Comparison of ENCODE assay signal across 11 cellular contexts in the genomic region with DNA sequence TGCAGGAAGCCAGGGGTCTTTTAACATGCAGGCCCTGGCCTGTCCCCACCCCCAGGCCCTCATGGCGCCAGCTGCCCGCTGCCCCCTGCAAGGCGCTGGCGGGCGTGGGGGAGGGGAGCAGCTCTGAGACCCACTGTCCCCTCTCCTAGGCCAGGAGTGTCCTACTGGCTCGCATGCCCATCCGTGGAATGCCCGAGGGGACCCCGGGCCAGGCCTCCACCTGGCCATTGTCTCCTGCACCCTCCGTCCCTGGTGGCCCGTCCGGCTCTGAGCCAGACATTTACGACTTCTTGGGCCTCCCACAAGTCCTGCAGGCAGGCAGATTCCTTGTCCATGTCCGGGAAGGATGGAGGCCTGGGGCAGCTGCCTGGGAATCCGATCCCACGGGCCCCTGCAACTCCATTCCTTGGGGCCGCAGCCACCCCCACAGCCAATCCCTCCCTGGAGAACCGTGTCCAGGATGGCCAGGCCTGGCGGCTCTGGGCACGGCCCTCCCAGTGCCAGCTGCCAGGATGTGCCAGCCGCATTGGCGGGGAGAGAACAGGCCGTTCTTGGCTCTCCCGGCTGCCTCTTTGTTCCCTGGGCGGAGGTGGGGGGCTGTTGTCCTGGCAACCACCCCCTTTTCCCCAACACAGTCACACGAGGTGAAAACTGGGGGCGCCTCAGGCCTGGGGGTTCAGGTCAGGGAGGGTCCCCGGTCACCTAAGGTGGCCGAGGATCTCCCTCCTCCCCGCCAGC. TPM values are rescaled to one million over a fixed set of nuclear protein-coding genes. Genes with fewer than 3 reads are reported as not detected.
DNase-seq lines count a peak whose midpoint lies in the region; ATAC-seq, FAIRE-seq and TF ChIP-seq lines count a peak whose summit lies in the region.
"Had no signal": no experiment of that assay in that cellular context is flagged by ENCODE, and none has a peak within 500 bp of the region (broad histone marks: within the 10 kb centered on the region; RNA-seq: fewer than 3 reads in every experiment).

No MANE protein-coding gene starts in this region.

- H3K36me3 ChIP-seq in OCI-LY7 (ENCODE audit: insufficient read depth, low read length), result no peaks in the 10 kb centered on the region
- H3K36me3 ChIP-seq in lower lobe of right lung, result no peaks in the 10 kb centered on the region

- H3K4me3 ChIP-seq in OCI-LY7 (ENCODE audit: low read depth, low read length, poor library complexity, severe bottlenecking), result peak overlapping the region; percentile 39
- H3K4me3 ChIP-seq in lower lobe of right lung, result no peak overlapping the region

- H3K9me3 ChIP-seq in OCI-LY7 (ENCODE audit: low read length) (no peaks in the 10 kb centered on the region), lower lobe of right lung (no peaks in the 10 kb centered on the region)

- H3K79me2 ChIP-seq in OCI-LY7 (ENCODE audit: insufficient read depth, low read depth, low read length), result no peaks in the 10 kb centered on the region

- FAIRE-seq in frontal cortex (lab: Jason Lieb, UNC), result no peak

- ATAC-seq in omental fat pad (ENCODE audit: low FRiP score) (peak; percentile 28), GM21360 (IDR thresholded peaks at IDR 0.05; ENCODE audit: unreplicated experiment) (no peak), lower lobe of right lung (no peak), GM21367 (IDR thresholded peaks at IDR 0.05; ENCODE audit: unreplicated experiment) (no peak)

- no peaks in the 10 kb centered on the region for H4K20me1 ChIP-seq in OCI-LY7 (ENCODE audit: insufficient read depth, low read length)

- POLR2A ChIA-PET in OCI-LY7 (lab: Charles Lee), result interaction anchor here (1.1 kb wide), 1 partner anchor 27 kb away, joined by 3 read pairs; no protein-coding TSS in a partner anchor

- TF ChIP-seq CTCF in OCI-LY7 (conservative IDR thresholded peaks at IDR 0.05; ENCODE audit: low read length) (no peak), omental fat pad (IDR thresholded peaks at IDR 0.05) (no peak), lower lobe of right lung (IDR thresholded peaks at IDR 0.05) (no peak)

- BruUV-seq in OCI-LY7 (replicated peaks; lab: Mats Ljungman, UMichigan), result no TSS peak

- CTCF ChIA-PET in OCI-LY7 (lab: Charles Lee; ENCODE audit: unreplicated experiment), result interaction anchor here (0.6 kb wide), 1 partner anchor 472 kb away, joined by 3 read pairs; no protein-coding TSS in a partner anchor

- peak overlapping the region; percentile 24; the same call in 1 of the 2 replicates for H2AFZ ChIP-seq in OCI-LY7 (ENCODE audit: low read length)

- DNase-seq in AG08396 (ENCODE audit: low spot score) (peak; percentile 26), OCI-LY7 (ENCODE audit: low spot score) (peak; percentile 31), frontal cortex (ENCODE audit: low spot score in 2 of 2) (peak; percentile 84 to 86), omental fat pad (ENCODE audit: low spot score) (no peak), NCI-H2107 (lab: John Stamatoyannopoulos, UW) (no peak), lower lobe of right lung (no peak)
- DNase-seq: activated CD4-positive, CD25-positive, alpha-beta regulatory T cell treated with anti-CD3 and anti-CD28 coated beads, Interleukin-2, amount 50 U/mL, for 72 hours; central memory CD4-positive, alpha-beta T cell; immature natural killer cell had no signal

- intact Hi-C loops in OCI-LY7 (cut with micrococcal nuclease; ENCODE audit: unreplicated experiment), result no loop called here
- intact Hi-C loops in lower lobe of right lung (cut with DNase I), result no loop called here

- peaks cover 11% of the 10 kb centered on the region for H3K27me3 ChIP-seq in lower lobe of right lung (ENCODE audit: low read depth)

- no peaks in the 10 kb centered on the region for H3K9me2 ChIP-seq in OCI-LY7 (ENCODE audit: insufficient read depth, low read length)

- H3K4me1 ChIP-seq in OCI-LY7 (ENCODE audit: insufficient read depth, low read length, poor library complexity, severe bottlenecking) (peaks cover 62% of the 10 kb centered on the region), lower lobe of right lung (no peaks in the 10 kb centered on the region)

- peak overlapping the region; percentile 62 for H3K4me2 ChIP-seq in OCI-LY7 (ENCODE audit: low read length)

- H3K27ac ChIP-seq in OCI-LY7 (ENCODE audit: low read depth, low read length, poor library complexity, severe bottlenecking) (peak overlapping the region; percentile 78), lower lobe of right lung (no peak overlapping the region)

RNA-seq across cellular contexts. Expression of a gene that starts 10.5 kb away (rescaled TPM):
- 81.3 and 95.7 TPM in 2 replicates for total RNA-seq in OCI-LY7 (2014; rRNA removed; shearing (Covaris generic))
- 115 TPM in 2 replicates for total RNA-seq in OCI-LY7 (2022)
- total RNA-seq in frontal cortex, result 6.9 TPM
- 10 to 100 TPM; 23.1 to 64.0 (median 33.8) TPM for total RNA-seq in omental fat pad
- 44.5 TPM for total RNA-seq in lower lobe of right lung

RNA-seq across cellular contexts. Expression of a gene that starts 24.8 kb away (rescaled TPM):
- not detected in 2 replicates for total RNA-seq in OCI-LY7 (2014; rRNA removed; shearing (Covaris generic))
- total RNA-seq in OCI-LY7 (2022) (not detected in 2 replicates), frontal cortex (not detected), omental fat pad (1 to 10 TPM in 1 of 4 donors, under 1 TPM in 1, not detected in 2; 0.69 to 1.1 TPM), lower lobe of right lung (0.83 TPM)

RNA-seq across cellular contexts. Expression of a gene that starts 31.4 kb away (rescaled TPM):
- total RNA-seq in OCI-LY7 (2014; rRNA removed; shearing (Covaris generic)), result 141 and 155 TPM in 2 replicates
- total RNA-seq in OCI-LY7 (2022), result 172 and 186 TPM in 2 replicates
- 6.9 TPM for total RNA-seq in frontal cortex
- 1 to 10 TPM in 2 of 4 donors, under 1 TPM in 2; 0.63 to 3.5 (median 1.0) TPM for total RNA-seq in omental fat pad
- total RNA-seq in lower lobe of right lung, result 1.3 TPM

RNA-seq across cellular contexts. Expression of a gene that starts 46.4 kb away (rescaled TPM):
- 4.9 and 6.8 TPM in 2 replicates for total RNA-seq in OCI-LY7 (2014; rRNA removed; shearing (Covaris generic))
- total RNA-seq in OCI-LY7 (2022) (26.7 and 28.9 TPM in 2 replicates), frontal cortex (1.2 TPM), omental fat pad (1 to 10 TPM; 4.1 to 8.5 (median 6.3) TPM), lower lobe of right lung (14.6 TPM)

Comparison
In these comparisons a context has a peak if more than half of its experiments do, and no peak if none do; other contexts are left out.
1. DNase-seq: peak in AG08396 (single experiment), OCI-LY7 (single experiment) and frontal cortex (2 of 2); none in omental fat pad (single experiment), NCI-H2107 (single experiment) and lower lobe of right lung (single experiment).
2. RNA of a gene that starts 31.4 kb away (total RNA-seq): 141 to 186 TPM in OCI-LY7; 6.9 TPM in frontal cortex (single experiment), 1.3 TPM in lower lobe of right lung (single experiment) and 0.63 to 3.5 TPM in omental fat pad; every median in the first group is over 10 times any median in the second.